Comparison of ENCODE assay signal across 29 cellular contexts in the genomic region with DNA sequence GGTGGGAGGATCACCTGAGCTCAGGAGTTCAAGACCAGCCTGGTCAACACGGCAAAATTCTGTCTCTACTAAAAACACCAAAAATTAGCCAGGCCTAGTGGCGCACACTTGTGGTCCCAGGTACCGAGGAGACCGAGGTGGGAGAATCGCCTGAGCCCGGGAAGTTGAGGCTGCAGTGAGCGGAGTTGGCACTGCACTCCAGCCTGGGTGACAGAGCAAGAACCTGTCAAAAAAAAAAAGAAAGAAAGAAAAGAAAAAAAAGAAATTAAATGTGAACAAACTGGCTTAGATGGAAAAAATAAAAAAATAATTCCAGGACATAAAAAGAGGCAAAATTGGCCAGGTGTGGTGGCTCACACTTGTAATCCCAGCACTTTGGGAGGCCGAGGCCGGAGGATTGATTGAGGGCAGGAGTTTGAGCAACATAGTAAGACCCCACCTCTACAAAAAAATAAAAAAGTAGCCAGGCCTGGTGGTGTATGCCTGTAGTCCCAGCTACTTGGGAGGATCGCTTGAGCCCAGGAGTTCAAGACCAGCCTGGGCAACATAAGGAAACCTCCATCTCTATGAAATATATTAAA. TPM values are rescaled to one million over a fixed set of nuclear protein-coding genes. Genes with fewer than 3 reads are reported as not detected.
"Had no signal": no experiment of that assay in that cellular context is flagged by ENCODE, and none has a peak within 500 bp of the region (broad histone marks: within the 10 kb centered on the region; RNA-seq: fewer than 3 reads in every experiment).

No MANE protein-coding gene starts in this region.

- H3K4me3 ChIP-seq: left ventricle myocardium inferior, right atrium auricular region, smooth muscle cell, thoracic aorta, uterus had no signal

- H2AFZ ChIP-seq: parathyroid adenoma had no signal

- H3K4me1 ChIP-seq: left ventricle myocardium inferior, parathyroid adenoma, uterus had no signal

- H3K9ac ChIP-seq: parathyroid adenoma had no signal

- H3K27me3 ChIP-seq: brain microvascular endothelial cell, right atrium auricular region, uterus had no signal

- H3K27ac ChIP-seq: brain microvascular endothelial cell, left ventricle myocardium inferior, parathyroid adenoma, right atrium auricular region, thoracic aorta had no signal

- H3K36me3 ChIP-seq: brain microvascular endothelial cell, left ventricle myocardium inferior, right atrium auricular region, thoracic aorta, uterus had no signal

- H3K79me2 ChIP-seq: parathyroid adenoma had no signal

- ATAC-seq: T-helper 17 cell had no signal

- H3K9me3 ChIP-seq: left ventricle myocardium inferior, right atrium auricular region, thoracic aorta, uterus had no signal

- DNase-seq: activated CD4-positive, alpha-beta memory T cell treated with anti-CD3 and anti-CD28 coated beads, Interleukin-2, amount 10 ng/mL, durations not matched to agents 7 days and 5 days; activated CD4-positive, alpha-beta T cell treated with anti-CD3 and anti-CD28 coated beads for 1 hour; activated CD4-positive, alpha-beta T cell treated with anti-CD3 and anti-CD28 coated beads, Interleukin-2, amount 10 ng/mL, durations not matched to agents 7 days and 5 days; activated CD8-positive, alpha-beta memory T cell treated with anti-CD3 and anti-CD28 coated beads, Interleukin-2, amount 50 U/mL, for 48 hours; activated gamma-delta T cell; activated naive CD4-positive, alpha-beta T cell treated with anti-CD3 and anti-CD28 coated beads, Interleukin-2, amount 10 ng/mL, durations not matched to agents 7 days and 5 days; activated naive CD8-positive, alpha-beta T cell treated with anti-CD3 and anti-CD28 coated beads, Interleukin-2, amount 10 ng/mL, durations not matched to agents 7 days and 5 days; activated T-cell treated with anti-CD3 and anti-CD28 coated beads, Interleukin-2, amount 50 U/mL, for 24 hours; amniotic stem cell; brain microvascular endothelial cell; cortex of kidney; foreskin melanocyte; left ventricle myocardium inferior; naive B cell; occipital lobe; stimulated activated CD4-positive, alpha-beta T cell treated with anti-CD3 and anti-CD28 coated beads, Interleukin-15, amount 100 ng/mL, for 24 hours; stimulated activated CD4-positive, alpha-beta T cell treated with anti-CD3 and anti-CD28 coated beads, Interleukin-2, amount 100 ng/mL, for 24 hours; stimulated activated naive CD4-positive, alpha-beta T cell treated with Interleukin-2 at 50 U/mL for 16 hours; T-helper 17 cell; T1000; uterus had no signal

RNA-seq across cellular contexts. Expression of a gene that starts 3.5 kb away (rescaled TPM):
- total RNA-seq: endothelial cell of umbilical vein, lung microvascular endothelial cell, pulmonary artery endothelial cell had no signal
- polyA plus RNA-seq: endothelial cell of umbilical vein, neural cell had no signal
